In the genomic region with DNA sequence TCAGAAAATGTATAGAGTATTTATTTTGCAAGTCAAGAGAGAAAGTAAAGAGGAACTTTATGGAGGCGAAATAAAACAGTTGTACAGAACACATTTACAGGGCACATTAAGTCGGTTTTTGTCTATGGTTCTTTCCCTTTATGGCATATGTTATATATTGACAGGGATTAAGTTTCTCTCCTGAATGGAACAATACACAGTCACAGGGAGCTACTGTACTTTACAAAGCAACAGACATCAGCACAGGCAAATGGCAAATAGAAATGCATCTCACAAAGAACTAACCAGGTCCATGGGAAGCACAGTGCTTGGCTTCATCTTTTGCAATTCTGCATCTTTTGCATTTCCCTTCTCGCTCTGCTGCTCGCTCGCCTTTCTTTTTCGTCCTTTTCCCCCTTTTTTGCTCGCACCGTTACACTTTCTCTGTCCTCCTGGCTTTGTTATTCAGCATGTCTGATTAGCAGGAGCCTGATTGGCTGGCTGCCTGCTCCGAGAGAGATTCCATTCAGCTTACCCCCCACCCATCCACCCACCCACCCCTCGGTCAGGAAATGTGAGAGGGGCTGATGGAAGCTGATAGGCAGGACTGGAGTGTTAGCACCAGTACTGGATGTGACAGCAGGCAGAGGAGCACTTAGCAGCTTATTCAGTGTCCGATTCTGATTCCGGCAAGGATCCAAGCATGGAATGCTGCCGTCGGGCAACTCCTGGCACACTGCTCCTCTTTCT, we compare ENCODE assay signal across 8 cellular contexts. TPM values are rescaled to one million over a fixed set of nuclear protein-coding genes. Genes with fewer than 3 reads are reported as not detected.
A peak's percentile ranks its signal among the peaks of the same experiment; 100 is the strongest.
DNase-seq lines count a peak whose midpoint lies in the region; ATAC-seq, FAIRE-seq and TF ChIP-seq lines count a peak whose summit lies in the region.

A gene with protein sequence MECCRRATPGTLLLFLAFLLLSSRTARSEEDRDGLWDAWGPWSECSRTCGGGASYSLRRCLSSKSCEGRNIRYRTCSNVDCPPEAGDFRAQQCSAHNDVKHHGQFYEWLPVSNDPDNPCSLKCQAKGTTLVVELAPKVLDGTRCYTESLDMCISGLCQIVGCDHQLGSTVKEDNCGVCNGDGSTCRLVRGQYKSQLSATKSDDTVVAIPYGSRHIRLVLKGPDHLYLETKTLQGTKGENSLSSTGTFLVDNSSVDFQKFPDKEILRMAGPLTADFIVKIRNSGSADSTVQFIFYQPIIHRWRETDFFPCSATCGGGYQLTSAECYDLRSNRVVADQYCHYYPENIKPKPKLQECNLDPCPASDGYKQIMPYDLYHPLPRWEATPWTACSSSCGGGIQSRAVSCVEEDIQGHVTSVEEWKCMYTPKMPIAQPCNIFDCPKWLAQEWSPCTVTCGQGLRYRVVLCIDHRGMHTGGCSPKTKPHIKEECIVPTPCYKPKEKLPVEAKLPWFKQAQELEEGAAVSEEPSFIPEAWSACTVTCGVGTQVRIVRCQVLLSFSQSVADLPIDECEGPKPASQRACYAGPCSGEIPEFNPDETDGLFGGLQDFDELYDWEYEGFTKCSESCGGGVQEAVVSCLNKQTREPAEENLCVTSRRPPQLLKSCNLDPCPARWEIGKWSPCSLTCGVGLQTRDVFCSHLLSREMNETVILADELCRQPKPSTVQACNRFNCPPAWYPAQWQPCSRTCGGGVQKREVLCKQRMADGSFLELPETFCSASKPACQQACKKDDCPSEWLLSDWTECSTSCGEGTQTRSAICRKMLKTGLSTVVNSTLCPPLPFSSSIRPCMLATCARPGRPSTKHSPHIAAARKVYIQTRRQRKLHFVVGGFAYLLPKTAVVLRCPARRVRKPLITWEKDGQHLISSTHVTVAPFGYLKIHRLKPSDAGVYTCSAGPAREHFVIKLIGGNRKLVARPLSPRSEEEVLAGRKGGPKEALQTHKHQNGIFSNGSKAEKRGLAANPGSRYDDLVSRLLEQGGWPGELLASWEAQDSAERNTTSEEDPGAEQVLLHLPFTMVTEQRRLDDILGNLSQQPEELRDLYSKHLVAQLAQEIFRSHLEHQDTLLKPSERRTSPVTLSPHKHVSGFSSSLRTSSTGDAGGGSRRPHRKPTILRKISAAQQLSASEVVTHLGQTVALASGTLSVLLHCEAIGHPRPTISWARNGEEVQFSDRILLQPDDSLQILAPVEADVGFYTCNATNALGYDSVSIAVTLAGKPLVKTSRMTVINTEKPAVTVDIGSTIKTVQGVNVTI (N-terminal part only) (plus strand): TSS at position 603 of the 729 bp plus-strand sequence. CDS start 80 bp downstream, at position 683.

- no peak for TF ChIP-seq POLR2A in GM18505 (IDR thresholded peaks at IDR 0.05; ENCODE audit: borderline replicate concordance, extremely low read depth, insufficient read depth, insufficient read length)

- peak within 1 kb of the TSS; percentile 61 for H3K4me3 ChIP-seq in MG63
- H3K4me3 ChIP-seq in keratinocyte (ENCODE audit: control insufficient read depth in 2 of 3, extremely low read depth in 1 of 3, insufficient read depth in 2 of 3, low read depth in 1 of 3, low read length in 3 of 3) = peak within 1 kb of the TSS in 2 of 3 experiments; percentile 24 to 50

- H3K9me1 ChIP-seq in keratinocyte (ENCODE audit: control insufficient read depth, extremely low read depth, insufficient read depth, low read length) = no peaks in the 10 kb centered on the region

- H3K27me3 ChIP-seq in MG63 (no peaks in the 10 kb centered on the region), keratinocyte (ENCODE audit: control insufficient read depth, extremely low read depth, insufficient read depth, low read length) (no peaks in the 10 kb centered on the region)

- FAIRE-seq in keratinocyte (lab: Jason Lieb, UNC) = peak; percentile 83

- DNase-seq in MG63 (peak; percentile 95), cerebellum (ENCODE audit: low spot score) (peak; percentile 34), keratinocyte (ENCODE audit: low read depth, low spot score) (no peak), superior temporal gyrus (ENCODE audit: extremely low spot score) (peak; percentile 47), middle frontal gyrus (ENCODE audit: extremely low spot score, low spot score) (no peak)
- no peak for DNase-seq in stimulated activated naive CD8-positive, alpha-beta T cell treated with anti-CD3 and anti-CD28 coated beads, Interleukin-15, Interleukin-2, amounts not matched to agents 100 U/mL and 50 U/mL, for 24 hours
- DNase-seq in stimulated activated CD4-positive, alpha-beta T cell treated with anti-CD3 and anti-CD28 coated beads, Interleukin-2, amount 100 ng/mL, for 24 hours = no peak

- H3K4me2 ChIP-seq in keratinocyte (ENCODE audit: control insufficient read depth, extremely low read depth, insufficient read depth, low read depth, low read length) = peak within 1 kb of the TSS; percentile 87

- peak within 1 kb of the TSS; percentile 26 for H3K9ac ChIP-seq in keratinocyte (ENCODE audit: control insufficient read depth, extremely low read depth, insufficient read depth, low read length)

- H3K36me3 ChIP-seq in MG63 = peaks cover 6% of the 10 kb centered on the region
- no peaks in the 10 kb centered on the region for H3K36me3 ChIP-seq in keratinocyte (ENCODE audit: control insufficient read depth in 2 of 2, extremely low read depth in 1 of 2, insufficient read depth in 2 of 2, low read length in 2 of 2)

- peak within 1 kb of the TSS; percentile 87 for H2AFZ ChIP-seq in keratinocyte (ENCODE audit: control insufficient read depth, low read length)

- no peaks in the 10 kb centered on the region for H3K79me2 ChIP-seq in keratinocyte (ENCODE audit: control insufficient read depth, insufficient read depth, low read length)

- no peak for ATAC-seq in stimulated activated naive CD8-positive, alpha-beta T cell treated with anti-CD3 and anti-CD28 coated beads, Interleukin-15, Interleukin-2, amounts not matched to agents 100 U/mL and 50 U/mL, for 24 hours
- ATAC-seq in GM18505 (IDR thresholded peaks at IDR 0.05; ENCODE audit: unreplicated experiment) = no peak

- H3K9me3 ChIP-seq in MG63 (no peaks in the 10 kb centered on the region), keratinocyte (ENCODE audit: control insufficient read depth, low read depth, low read length) (no peaks in the 10 kb centered on the region)

- no peak within 1 kb of the TSS for H3K27ac ChIP-seq in keratinocyte (ENCODE audit: control insufficient read depth, insufficient read depth, low read length)

- no peaks in the 10 kb centered on the region for H4K20me1 ChIP-seq in keratinocyte (ENCODE audit: control insufficient read depth, extremely low read depth, insufficient read depth, low read length)

- dilution Hi-C loops in keratinocyte (cut with MboI; ENCODE audit: extremely low pct_ligation_motif_present, low sequenced_read_pairs) = no loop called here

- TF ChIP-seq CTCF in keratinocyte (optimal IDR thresholded peaks at IDR 0.05 in 1 of 3, IDR thresholded peaks at IDR 0.05 in 1 of 3, conservative IDR thresholded peaks at IDR 0.05 in 1 of 3; ENCODE audit: extremely low read depth in 1 of 3, insufficient read depth in 2 of 3, low read length in 3 of 3) = no peak

- peaks cover 21% of the 10 kb centered on the region for H3K4me1 ChIP-seq in keratinocyte (ENCODE audit: control insufficient read depth, extremely low read depth, insufficient read depth, low read length)

RNA-seq across cellular contexts. Expression of the gene that starts here (rescaled TPM):
- total RNA-seq in MG63 (2014; rRNA removed; shearing (Covaris generic); ENCODE audit: low replicate concordance) = 62.9 and 67.7 TPM in 2 replicates
- 17.5 TPM for total RNA-seq in cerebellum
- polyA plus RNA-seq in keratinocyte = 0.35 to 2.2 TPM (median 1.1 TPM) in 3 replicates
- not detected for polyA plus RNA-seq in keratinocyte (2011; ENCODE audit: low read depth)
- polyA plus RNA-seq in keratinocyte (2011; cell fraction: cytosol; rRNA removed) = 0.23 and 0.30 TPM in 2 replicates
- polyA plus RNA-seq in keratinocyte (2011; cell fraction: nucleus; rRNA removed) = 0.69 and 1.4 TPM in 2 replicates
- 0.14 and 1.1 TPM in 2 replicates for polyA plus RNA-seq in keratinocyte (2012; ENCODE audit: low replicate concordance)
- polyA minus RNA-seq in keratinocyte = 2.4 to 5.1 TPM (median 3.0 TPM) in 3 replicates
- polyA minus RNA-seq in keratinocyte (2011; cell fraction: cytosol; rRNA and poly(A)+ RNA removed) = 3.3 TPM
- 1.3 and 4.3 TPM in 2 replicates for polyA minus RNA-seq in keratinocyte (2011; cell fraction: nucleus; rRNA and poly(A)+ RNA removed)

Comparison
In these comparisons a context has a peak if more than half of its experiments do, and no peak if none do; other contexts are left out.
1. DNase-seq: peak in MG63 (single experiment), cerebellum (single experiment) and superior temporal gyrus (single experiment); none in keratinocyte (single experiment), stimulated activated naive CD8-positive, alpha-beta T cell treated with anti-CD3 and anti-CD28 coated beads, Interleukin-15, Interleukin-2, amounts not matched to agents 100 U/mL and 50 U/mL, for 24 hours (single experiment), stimulated activated CD4-positive, alpha-beta T cell treated with anti-CD3 and anti-CD28 coated beads, Interleukin-2, amount 100 ng/mL, for 24 hours (0 of 2) and middle frontal gyrus (single experiment).